ENCODE assay signal across 9 cellular contexts in the genomic region with DNA sequence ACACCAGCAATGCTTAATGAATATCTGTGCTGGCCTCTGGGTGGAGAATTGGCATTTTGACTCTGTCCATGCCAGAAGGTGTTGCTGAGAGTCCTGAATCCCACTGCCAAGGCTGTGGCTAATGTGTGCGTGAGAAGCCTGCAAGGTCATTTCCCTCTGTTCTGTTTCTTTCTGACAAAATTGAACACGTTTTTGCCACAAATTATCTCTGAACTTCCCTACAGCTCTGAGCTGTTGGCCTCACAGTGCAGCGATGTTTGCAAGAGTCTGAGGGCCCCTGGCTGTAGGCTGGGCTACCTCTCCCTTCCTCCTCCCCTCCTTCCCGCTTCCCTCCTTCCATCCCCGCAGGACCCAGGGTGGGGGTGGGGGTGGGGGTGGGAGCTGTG.
DNase-seq lines count a peak whose midpoint lies in the region; ATAC-seq, FAIRE-seq and TF ChIP-seq lines count a peak whose summit lies in the region.
"Had no signal": no experiment of that assay in that cellular context is flagged by ENCODE, and none has a peak within 500 bp of the region (broad histone marks: within the 10 kb centered on the region; RNA-seq: fewer than 3 reads in every experiment).

No MANE protein-coding gene starts in this region.

- H3K9ac ChIP-seq in neural progenitor cell: no peak overlapping the region

- peaks cover 4% of the 10 kb centered on the region for H3K27me3 Mint-ChIP-seq in activated T-helper 2 cell treated with anti-CD3 and anti-CD28 coated beads, Interferon-gamma antibody, Interleukin-2, Interleukin-4, amounts not matched to agents 10 μg/mL and 5 μg/mL and 100 μg/mL, durations not matched to agents 14 hours and 24 hours and 36 hours (ENCODE audit: low read depth)
- H3K27me3 Mint-ChIP-seq in neural progenitor cell (ENCODE audit: insufficient read depth, low read depth): peaks cover 18% of the 10 kb centered on the region
- peaks cover 4% of the 10 kb centered on the region for H3K27me3 Mint-ChIP-seq in glutamatergic neuron (ENCODE audit: unreplicated experiment)

- H3K9me3 Mint-ChIP-seq in activated T-helper 2 cell treated with anti-CD3 and anti-CD28 coated beads, Interferon-gamma antibody, Interleukin-2, Interleukin-4, amounts not matched to agents 10 μg/mL and 5 μg/mL and 100 μg/mL, durations not matched to agents 14 hours and 24 hours and 36 hours: peaks cover 35% of the 10 kb centered on the region
- H3K9me3 Mint-ChIP-seq in neural progenitor cell: peaks cover 37% of the 10 kb centered on the region
- peaks cover 14% of the 10 kb centered on the region for H3K9me3 Mint-ChIP-seq in glutamatergic neuron (ENCODE audit: unreplicated experiment)

- H2AFZ ChIP-seq in neural progenitor cell (replicated peaks): no peak overlapping the region

- ATAC-seq in HG02840 (IDR thresholded peaks at IDR 0.05; ENCODE audit: low FRiP score, unreplicated experiment) (peak; percentile 24), HG03457 (IDR thresholded peaks at IDR 0.05; ENCODE audit: unreplicated experiment) (no peak)

- no peak for DNase-seq in GM18507 (ENCODE audit: extremely low spot score, insufficient read length, low read depth)
- DNase-seq in activated T-helper 2 cell treated with anti-CD3 and anti-CD28 coated beads, Interferon-gamma antibody, Interleukin-2, Interleukin-4, amounts not matched to agents 10 μg/mL and 5 μg/mL and 100 μg/mL, durations not matched to agents 14 hours and 24 hours and 36 hours (ENCODE audit: low spot score): no peak
- peak; percentile 0 for DNase-seq in neural progenitor cell (ENCODE audit: low spot score)
- DNase-seq in NCI-H1930 (lab: John Stamatoyannopoulos, UW): no peak
- DNase-seq in GF-D8 (lab: John Stamatoyannopoulos, UW): no peak
- DNase-seq in glutamatergic neuron: no peak
- DNase-seq: dermis blood vessel endothelial cell had no signal

- no peaks in the 10 kb centered on the region for H3K4me1 ChIP-seq in neural progenitor cell

- H3K4me3 ChIP-seq in neural progenitor cell: no peak overlapping the region

- H4K20me1 ChIP-seq in neural progenitor cell (ENCODE audit: low read depth): no peaks in the 10 kb centered on the region

- H3K36me3 ChIP-seq in neural progenitor cell: no peaks in the 10 kb centered on the region

- TF ChIP-seq CTCF in neural progenitor cell (IDR thresholded peaks at IDR 0.05) (no peak), glutamatergic neuron (IDR thresholded peaks at IDR 0.05; ENCODE audit: partially characterized antibody, unreplicated experiment) (no peak)

- FAIRE-seq in GM18507 (lab: Jason Lieb, UNC): peak; percentile 38

- intact Hi-C loops in activated T-helper 2 cell treated with anti-CD3 and anti-CD28 coated beads, Interferon-gamma antibody, Interleukin-2, Interleukin-4, amounts not matched to agents 10 μg/mL and 5 μg/mL and 100 μg/mL, durations not matched to agents 14 hours and 24 hours and 36 hours (cut with micrococcal nuclease): loop anchor here (1.0 to 5.0 kb wide), 6 partner anchors 48 to 830 kb away; no protein-coding TSS in a partner anchor

- H3K4me3 Mint-ChIP-seq in activated T-helper 2 cell treated with anti-CD3 and anti-CD28 coated beads, Interferon-gamma antibody, Interleukin-2, Interleukin-4, amounts not matched to agents 10 μg/mL and 5 μg/mL and 100 μg/mL, durations not matched to agents 14 hours and 24 hours and 36 hours (ENCODE audit: low read depth): peak overlapping the region; percentile 3
- H3K4me3 Mint-ChIP-seq in neural progenitor cell (no peak overlapping the region), glutamatergic neuron (ENCODE audit: unreplicated experiment) (no peak overlapping the region)

- no peaks in the 10 kb centered on the region for H3K79me2 ChIP-seq in neural progenitor cell (ENCODE audit: low read depth)

- no peaks in the 10 kb centered on the region for H3K27me3 ChIP-seq in neural progenitor cell

- peaks cover 34% of the 10 kb centered on the region for H3K4me1 Mint-ChIP-seq in activated T-helper 2 cell treated with anti-CD3 and anti-CD28 coated beads, Interferon-gamma antibody, Interleukin-2, Interleukin-4, amounts not matched to agents 10 μg/mL and 5 μg/mL and 100 μg/mL, durations not matched to agents 14 hours and 24 hours and 36 hours (ENCODE audit: low read depth)
- H3K4me1 Mint-ChIP-seq in neural progenitor cell (peaks cover 7% of the 10 kb centered on the region), glutamatergic neuron (ENCODE audit: low read depth, unreplicated experiment) (peaks cover 12% of the 10 kb centered on the region)

- peaks cover 29% of the 10 kb centered on the region for H3K36me3 Mint-ChIP-seq in activated T-helper 2 cell treated with anti-CD3 and anti-CD28 coated beads, Interferon-gamma antibody, Interleukin-2, Interleukin-4, amounts not matched to agents 10 μg/mL and 5 μg/mL and 100 μg/mL, durations not matched to agents 14 hours and 24 hours and 36 hours (ENCODE audit: low read depth)
- peaks cover 12% of the 10 kb centered on the region for H3K36me3 Mint-ChIP-seq in neural progenitor cell
- H3K36me3 Mint-ChIP-seq in glutamatergic neuron (ENCODE audit: unreplicated experiment): peaks cover 15% of the 10 kb centered on the region

- no peak overlapping the region for H3K27ac ChIP-seq in neural progenitor cell

- no peaks in the 10 kb centered on the region for H3F3A ChIP-seq in neural progenitor cell (ENCODE audit: low read depth)

- H3K27ac Mint-ChIP-seq in activated T-helper 2 cell treated with anti-CD3 and anti-CD28 coated beads, Interferon-gamma antibody, Interleukin-2, Interleukin-4, amounts not matched to agents 10 μg/mL and 5 μg/mL and 100 μg/mL, durations not matched to agents 14 hours and 24 hours and 36 hours: peak overlapping the region; percentile 86
- H3K27ac Mint-ChIP-seq in neural progenitor cell: peak overlapping the region; percentile 50
- no peak overlapping the region for H3K27ac Mint-ChIP-seq in glutamatergic neuron (ENCODE audit: unreplicated experiment)

- no peak overlapping the region for H3K4me2 ChIP-seq in neural progenitor cell

- H3K9me3 ChIP-seq in neural progenitor cell (ENCODE audit: low read depth): peaks cover 3% of the 10 kb centered on the region
